Comparison of ENCODE assay signal across 7 cellular contexts in genomic region chr16:19118938-19119431, GRCh38. TPM values are rescaled to one million over a fixed set of nuclear protein-coding genes. Genes with fewer than 3 reads are reported as not detected.
DNase-seq lines count a peak whose midpoint lies in the region; ATAC-seq and TF ChIP-seq lines count a peak whose summit lies in the region.

No MANE protein-coding gene starts in this region.

- H3K4me3 Mint-ChIP-seq in effector memory CD8-positive, alpha-beta T cell = peak overlapping the region; percentile 63 to 76
- H3K4me3 Mint-ChIP-seq in naive thymus-derived CD4-positive, alpha-beta T cell = peak overlapping the region in 3 of 10 donors; percentile 47 to 84 (median 48)

- no peak overlapping the region for H3K4me3 ChIP-seq in naive thymus-derived CD4-positive, alpha-beta T cell (ENCODE audit: low read length)
- H3K4me3 ChIP-seq in vagina = peak overlapping the region; percentile 25 to 34

- no peaks in the 10 kb centered on the region for H3K9me3 ChIP-seq in naive thymus-derived CD4-positive, alpha-beta T cell (ENCODE audit: control insufficient read depth in 2 of 3, low read length in 3 of 3)
- H3K9me3 ChIP-seq in vagina = no peaks in the 10 kb centered on the region

- no peaks in the 10 kb centered on the region for H3K36me3 ChIP-seq in naive thymus-derived CD4-positive, alpha-beta T cell (ENCODE audit: control insufficient read depth in 2 of 3, insufficient read depth in 3 of 3, low read length in 3 of 3)
- H3K36me3 ChIP-seq in vagina = peaks cover 0 to 8% of the 10 kb centered on the region in 2 donors

- peaks cover 4 to 10% of the 10 kb centered on the region in 2 donors for H3K27me3 Mint-ChIP-seq in effector memory CD8-positive, alpha-beta T cell
- H3K27me3 Mint-ChIP-seq in naive thymus-derived CD4-positive, alpha-beta T cell = peaks cover 0 to 27% (median 11%) of the 10 kb centered on the region in 5 donors

- peak overlapping the region; percentile 85 to 86 for H3K27ac Mint-ChIP-seq in effector memory CD8-positive, alpha-beta T cell
- peak overlapping the region in 2 of 9 donors; percentile 37 to 88 for H3K27ac Mint-ChIP-seq in naive thymus-derived CD4-positive, alpha-beta T cell

- DNase-seq in H4 (ENCODE audit: low spot score) (peak; percentile 84), SKM-1 (lab: John Stamatoyannopoulos, UW; ENCODE audit: unreplicated experiment) (peak; percentile 41), vagina (ENCODE audit: extremely low spot score in 2 of 2) (no peak), NCI-H187 (lab: John Stamatoyannopoulos, UW) (no peak)
- DNase-seq in effector memory CD8-positive, alpha-beta T cell = no peak
- DNase-seq in naive thymus-derived CD4-positive, alpha-beta T cell = peak in 1 of 9 donors; percentile 62

- H3K4me1 Mint-ChIP-seq in effector memory CD8-positive, alpha-beta T cell (ENCODE audit: low read depth in 2 of 2) = peaks cover 15 to 16% of the 10 kb centered on the region in 2 donors
- peaks cover 0 to 34% (median 4%) of the 10 kb centered on the region in 7 donors for H3K4me1 Mint-ChIP-seq in naive thymus-derived CD4-positive, alpha-beta T cell

- POLR2A ChIA-PET in naive thymus-derived CD4-positive, alpha-beta T cell (lab: Charles Lee) = no interaction called here

- H3K27me3 ChIP-seq in naive thymus-derived CD4-positive, alpha-beta T cell (ENCODE audit: control insufficient read depth in 2 of 2, insufficient read depth in 2 of 2, low read length in 2 of 2) = no peaks in the 10 kb centered on the region
- H3K27me3 ChIP-seq in vagina = no peaks in the 10 kb centered on the region

- peaks cover 0 to 8% of the 10 kb centered on the region in 2 donors for H3K4me1 ChIP-seq in naive thymus-derived CD4-positive, alpha-beta T cell (ENCODE audit: control insufficient read depth in 2 of 2, insufficient read depth in 2 of 2, low read length in 2 of 2)
- peaks cover 88% of the 10 kb centered on the region for H3K4me1 ChIP-seq in vagina

- H3K27ac ChIP-seq in naive thymus-derived CD4-positive, alpha-beta T cell (ENCODE audit: low read depth, low read length) = no peak overlapping the region
- H3K27ac ChIP-seq in vagina = peak overlapping the region; percentile 94

- no peaks in the 10 kb centered on the region for H3K9me3 Mint-ChIP-seq in effector memory CD8-positive, alpha-beta T cell
- peaks cover 0 to 1% (median 0%) of the 10 kb centered on the region in 11 donors for H3K9me3 Mint-ChIP-seq in naive thymus-derived CD4-positive, alpha-beta T cell

- intact Hi-C loops in naive thymus-derived CD4-positive, alpha-beta T cell (cut with micrococcal nuclease) = loop anchor here in 1 of 2 donors (1.0 to 5.0 kb wide), 2 partner anchors 52 to 403 kb away; partner anchors contain the start of genes CCP110, COQ7 and GDE1
- intact Hi-C loops in vagina (cut with DNase I) = loop anchor here (2.0 kb wide), 1 partner anchor 20 kb away; no protein-coding TSS in a partner anchor

- TF ChIP-seq POLR2A in vagina (IDR thresholded peaks at IDR 0.05) = no peak

- H3K36me3 Mint-ChIP-seq in effector memory CD8-positive, alpha-beta T cell (ENCODE audit: insufficient read depth) = peaks cover 3% of the 10 kb centered on the region
- H3K36me3 Mint-ChIP-seq in naive thymus-derived CD4-positive, alpha-beta T cell = peaks cover 0 to 22% (median 0%) of the 10 kb centered on the region in 5 donors

- TF ChIP-seq CTCF in vagina (IDR thresholded peaks at IDR 0.05) = no peak

- no peak for ATAC-seq in effector memory CD8-positive, alpha-beta T cell (replicated peaks)
- peak; percentile 61 for ATAC-seq in naive thymus-derived CD4-positive, alpha-beta T cell
- no peak for ATAC-seq in GM18520 (IDR thresholded peaks at IDR 0.05; ENCODE audit: unreplicated experiment)

- CTCF ChIA-PET in naive thymus-derived CD4-positive, alpha-beta T cell (lab: Charles Lee) = no interaction called here

RNA-seq across cellular contexts. Expression of gene ITPRIPL2, which starts 5.2 kb away (rescaled TPM):
- 8.2 and 8.7 TPM in 2 replicates for total RNA-seq in H4 (2014; rRNA removed; shearing (Covaris generic))
- 10 to 100 TPM in 1 of 5 experiments, 1 to 10 TPM in 1, under 1 TPM in 3; 0.49 to 14.3 (median 0.64) TPM for total RNA-seq in naive thymus-derived CD4-positive, alpha-beta T cell
- not detected for polyA plus RNA-seq in naive thymus-derived CD4-positive, alpha-beta T cell
- total RNA-seq in vagina = 71.2 TPM

RNA-seq across cellular contexts. Expression of gene SYT17, which starts 49.1 kb away (rescaled TPM):
- total RNA-seq in H4 (2014; rRNA removed; shearing (Covaris generic)) = 2.1 and 3.2 TPM in 2 replicates
- total RNA-seq in naive thymus-derived CD4-positive, alpha-beta T cell = 1 to 10 TPM in 1 of 5 experiments, under 1 TPM in 2, not detected in 2; 0.08 to 3.6 (median 0.24) TPM
- not detected for polyA plus RNA-seq in naive thymus-derived CD4-positive, alpha-beta T cell
- 13.3 TPM for total RNA-seq in vagina

RNA-seq across cellular contexts. Expression of gene COQ7, which starts 51.6 kb away (rescaled TPM):
- 8.2 and 25.8 TPM in 2 replicates for total RNA-seq in H4 (2014; rRNA removed; shearing (Covaris generic))
- total RNA-seq in naive thymus-derived CD4-positive, alpha-beta T cell = 10 to 100 TPM; 16.7 to 20.4 (median 17.5) TPM
- 10 to 100 TPM; 19.3 to 19.5 TPM for polyA plus RNA-seq in naive thymus-derived CD4-positive, alpha-beta T cell
- total RNA-seq in vagina = 15.5 TPM

Comparison
In these comparisons a context has a peak if more than half of its experiments do, and no peak if none do; other contexts are left out.
1. DNase-seq: peak in H4 (single experiment) and SKM-1 (single experiment); none in effector memory CD8-positive, alpha-beta T cell (0 of 3), vagina (0 of 2) and NCI-H187 (0 of 2).